Comparison of ENCODE assay signal across 16 cellular contexts in genomic region chr10:90443342-90443741, GRCh38.
DNase-seq lines count a peak whose midpoint lies in the region; TF ChIP-seq lines count a peak whose summit lies in the region.
"Had no signal": no experiment of that assay in that cellular context is flagged by ENCODE, and none has a peak within 500 bp of the region (broad histone marks: within the 10 kb centered on the region; RNA-seq: fewer than 3 reads in every experiment).

No MANE protein-coding gene starts in this region.

- H3K4me3 ChIP-seq in HEK293 (ENCODE audit: low read depth, low read length), result no peak overlapping the region
- H3K4me3 ChIP-seq: A549; BLaER1 treated with 17β-estradiol and CSF1 and Interleukin-3, amounts not matched to agents 10 nM and 100 nM had no signal

- DNase-seq in M059J (ENCODE audit: low read depth), result peak; percentile 44
- peak; percentile 28 for DNase-seq in RPMI7951 (ENCODE audit: low read depth)
- no peak for DNase-seq in NCI-H1436 (lab: John Stamatoyannopoulos, UW)
- DNase-seq in hippocampal formation (lab: John Stamatoyannopoulos, UW), result no peak
- DNase-seq: AML-193; Caco-2; Calu3; CD4-positive, alpha-beta T cell; CD8-positive, alpha-beta T cell; DMS79 treated with DMSO at 0.1 percent for 48 hours; GF-D8 had no signal

- no peak for TF ChIP-seq CTCF in HEK293 (tag by site-specific recombination; IDR thresholded peaks at IDR 0.05)

- POLR2A ChIA-PET in HEK293 (lab: Yijun Ruan, JAX), result no interaction called here

- peaks cover 8% of the 10 kb centered on the region for H3K4me1 ChIP-seq in HEK293 (ENCODE audit: control insufficient read depth, insufficient read depth, low read length)
- H3K4me1 ChIP-seq: A549; BLaER1 treated with 17β-estradiol and CSF1 and Interleukin-3, amounts not matched to agents 10 nM and 100 nM; Caco-2 had no signal

- CTCF ChIA-PET in HEK293 (lab: Yijun Ruan, JAX), result no interaction called here

- no peaks in the 10 kb centered on the region for H3K9me3 ChIP-seq in HEK293 (ENCODE audit: control insufficient read depth, insufficient read depth, low read depth, low read length)
- H3K9me3 ChIP-seq: A549 had no signal

- H3K27ac ChIP-seq in HEK293 (ENCODE audit: extremely low read depth, low read depth, low read length), result no peak overlapping the region
- H3K27ac ChIP-seq: 22Rv1; A549; BLaER1 treated with 17β-estradiol and CSF1 and Interleukin-3, amounts not matched to agents 10 nM and 100 nM; C4-2B had no signal

- H3K36me3 ChIP-seq in HEK293 (ENCODE audit: control insufficient read depth in 2 of 2, insufficient read depth in 1 of 2, low read length in 2 of 2), result no peaks in the 10 kb centered on the region

TF ChIP-seq in HEK293, 187 proteins besides CTCF, POLR2A, EP300 and RAD21:
- no peak for TF ChIP-seq TCF7L2 (IDR thresholded peaks at IDR 0.05; ENCODE audit: borderline replicate concordance, low read depth, low read length)
- TF ChIP-seq ZNF280D (tag by site-specific recombination; IDR thresholded peaks at IDR 0.05), result peak; percentile 69; the same call in 1 of the 2 replicates
- peak; percentile 76 for TF ChIP-seq SETDB1 (IDR thresholded peaks at IDR 0.05; ENCODE audit: insufficient read length, low read length)
- no peak for TF ChIP-seq ZBTB44 (tag by site-specific recombination; IDR thresholded peaks at IDR 0.05)

Comparison
In these comparisons a context has a peak if more than half of its experiments do, and no peak if none do; other contexts are left out.
1. DNase-seq: peak in M059J (single experiment) and RPMI7951 (single experiment); none in NCI-H1436 (single experiment) and hippocampal formation (0 of 2).